In the genomic region with DNA sequence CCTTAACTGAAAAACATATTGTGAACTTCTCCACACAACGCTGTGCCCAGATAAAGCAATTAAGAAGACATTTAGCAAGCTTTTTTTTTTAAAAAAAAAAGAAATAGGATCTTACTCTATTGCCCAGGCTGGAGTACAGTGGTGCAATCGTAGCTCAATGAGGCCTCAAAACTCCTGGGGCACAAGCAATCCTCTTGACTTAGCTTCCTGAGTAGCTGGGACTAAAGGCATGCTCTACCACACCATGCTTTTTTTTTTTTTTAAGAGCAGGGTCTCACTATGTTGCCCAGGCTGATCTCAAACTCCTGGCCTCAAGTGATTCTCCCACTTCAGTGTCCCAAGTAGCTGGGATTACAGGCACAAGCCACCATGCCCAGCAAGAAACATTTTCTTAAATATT, we compare ENCODE assay signal across 2 cellular contexts.
TF ChIP-seq lines count a peak whose summit lies in the region.

No MANE protein-coding gene starts in this region.

TF ChIP-seq in HEK293, 187 proteins besides CTCF, POLR2A, EP300 and RAD21:
- TF ChIP-seq ZNF629 (tag by site-specific recombination; IDR thresholded peaks at IDR 0.05) (no peak), ZNF121 (tag by site-specific recombination; IDR thresholded peaks at IDR 0.05) (peak; percentile 78)
TF ChIP-seq in HEK293: peak in this region for 1.

TF ChIP-seq in K562, 482 proteins besides CTCF, POLR2A, EP300 and RAD21:
- peak; percentile 86 for TF ChIP-seq ZNF121 (CRISPR knock-in tag; conservative IDR thresholded peaks at IDR 0.05)
- no peak for TF ChIP-seq ZNF551 (CRISPR knock-in tag; IDR thresholded peaks at IDR 0.05)
